In genomic region chr1:202058001-202058908, GRCh38 we compare ENCODE assay signal across 1 cellular context.
TF ChIP-seq lines count a peak whose summit lies in the region.

No MANE protein-coding gene starts in this region.

TF ChIP-seq in K562, 482 proteins besides CTCF, POLR2A, EP300 and RAD21 (continues in another document):
- no peak for TF ChIP-seq NR3C1 (CRISPR knock-in tag; IDR thresholded peaks at IDR 0.05)
- no peak for TF ChIP-seq ZNF277 (CRISPR knock-in tag; IDR thresholded peaks at IDR 0.05; ENCODE audit: borderline replicate concordance)
- TF ChIP-seq CXXC5 (CRISPR knock-in tag; IDR thresholded peaks at IDR 0.05): no peak
- peak; percentile 88; the same call in 1 of the 2 replicates for TF ChIP-seq SMARCE1 (IDR thresholded peaks at IDR 0.05)
- no peak for TF ChIP-seq CREBBP (IDR thresholded peaks at IDR 0.05; ENCODE audit: low read depth, low read length)
- no peak for TF ChIP-seq ZNF655 (CRISPR knock-in tag; IDR thresholded peaks at IDR 0.05)
- TF ChIP-seq FOXM1 (IDR thresholded peaks at IDR 0.05; ENCODE audit: low read depth): no peak
- no peak for TF ChIP-seq FOXM1 (CRISPR knock-in tag; IDR thresholded peaks at IDR 0.05; ENCODE audit: low read depth)
- no peak for TF ChIP-seq ID3 (CRISPR knock-in tag; IDR thresholded peaks at IDR 0.05)
- 0 out of 2 replicates have a peak, but pooled peaks have one; percentile 23 for TF ChIP-seq ID3 (tag; IDR thresholded peaks at IDR 0.05)
- TF ChIP-seq ZBTB1 (CRISPR knock-in tag; IDR thresholded peaks at IDR 0.05; ENCODE audit: borderline replicate concordance, low read depth): no peak
- no peak for TF ChIP-seq KLF6 (CRISPR knock-in tag; IDR thresholded peaks at IDR 0.05; ENCODE audit: borderline replicate concordance)
- no peak for TF ChIP-seq SUPT5H (IDR thresholded peaks at IDR 0.05)
- TF ChIP-seq ZNF12 (CRISPR knock-in tag; IDR thresholded peaks at IDR 0.05): no peak
- peak; percentile 15 for TF ChIP-seq CCNT2 (IDR thresholded peaks at IDR 0.05; ENCODE audit: borderline replicate concordance, extremely low read depth, insufficient read length, low read depth, low read length)
- no peak for TF ChIP-seq KDM5B (IDR thresholded peaks at IDR 0.05; ENCODE audit: insufficient replicate concordance, low read depth, low read length)
- no peak for TF ChIP-seq MED1 (CRISPR knock-in tag; IDR thresholded peaks at IDR 0.05; ENCODE audit: borderline replicate concordance)
- TF ChIP-seq RBM39 (optimal IDR thresholded peaks at IDR 0.05; ENCODE audit: low read depth, low read length): no peak
- TF ChIP-seq ZNF740 (CRISPR knock-in tag; IDR thresholded peaks at IDR 0.05): 0 out of 2 replicates have a peak, but pooled peaks have one; percentile 12
- TF ChIP-seq ZNF740 (tag; IDR thresholded peaks at IDR 0.05): no peak
- TF ChIP-seq ZNF707 (CRISPR knock-in tag; conservative IDR thresholded peaks at IDR 0.05): no peak
- TF ChIP-seq ZNF431 (CRISPR knock-in tag; IDR thresholded peaks at IDR 0.05): 0 out of 2 replicates have a peak, but pooled peaks have one; percentile 33
- TF ChIP-seq ADNP (tag; IDR thresholded peaks at IDR 0.05): no peak
- TF ChIP-seq CBFA2T2 (conservative IDR thresholded peaks at IDR 0.05): no peak
- no peak for TF ChIP-seq ZNF589 (CRISPR knock-in tag; IDR thresholded peaks at IDR 0.05; ENCODE audit: low read depth)
- TF ChIP-seq RBM14 (IDR thresholded peaks at IDR 0.05; ENCODE audit: borderline replicate concordance, insufficient read depth, low read depth, low read length): no peak
- TF ChIP-seq KLF1 (tag; IDR thresholded peaks at IDR 0.05): no peak
- TF ChIP-seq MAFK (IDR thresholded peaks at IDR 0.05; ENCODE audit: low read length): 0 out of 2 replicates have a peak, but pooled peaks have one; percentile 3
- no peak for TF ChIP-seq RFX7 (CRISPR knock-in tag; IDR thresholded peaks at IDR 0.05)
- no peak for TF ChIP-seq FOXK2 (conservative IDR thresholded peaks at IDR 0.05 in 1 of 2, IDR thresholded peaks at IDR 0.05 in 1 of 2; ENCODE audit: low read depth in 2 of 2)
- TF ChIP-seq KAT7 (CRISPR knock-in tag; IDR thresholded peaks at IDR 0.05; ENCODE audit: borderline replicate concordance): peak; percentile 69; the same call in 1 of the 2 replicates
- TF ChIP-seq HOXB6 (CRISPR knock-in tag; IDR thresholded peaks at IDR 0.05; ENCODE audit: borderline replicate concordance): no peak
- no peak for TF ChIP-seq ZBTB33 (CRISPR knock-in tag; IDR thresholded peaks at IDR 0.05)
- TF ChIP-seq CBFB (CRISPR knock-in tag; IDR thresholded peaks at IDR 0.05): no peak
- TF ChIP-seq MYBL2 (IDR thresholded peaks at IDR 0.05; ENCODE audit: low read depth): no peak
- TF ChIP-seq MYBL2 (CRISPR knock-in tag; IDR thresholded peaks at IDR 0.05; ENCODE audit: borderline replicate concordance): no peak
- TF ChIP-seq ZNF764 (CRISPR knock-in tag; IDR thresholded peaks at IDR 0.05; ENCODE audit: low read depth): no peak
- no peak for TF ChIP-seq ZNF561 (CRISPR knock-in tag; conservative IDR thresholded peaks at IDR 0.05)
- TF ChIP-seq KDM4B (IDR thresholded peaks at IDR 0.05; ENCODE audit: borderline replicate concordance in 2 of 2, low read depth in 1 of 2): no peak
- no peak for TF ChIP-seq TGIF2 (CRISPR knock-in tag; IDR thresholded peaks at IDR 0.05)
- no peak for TF ChIP-seq PHB2 (IDR thresholded peaks at IDR 0.05; ENCODE audit: low read depth)
- no peak for TF ChIP-seq PML (IDR thresholded peaks at IDR 0.05; ENCODE audit: low read length)
- peak; percentile 13 for TF ChIP-seq FOS (IDR thresholded peaks at IDR 0.05; ENCODE audit: extremely low read depth, insufficient read length)
- peak; percentile 88 for TF ChIP-seq ATF3 (IDR thresholded peaks at IDR 0.05)
- TF ChIP-seq ATF3 (CRISPR knock-in tag; conservative IDR thresholded peaks at IDR 0.05): no peak
- peak; percentile 38; the same call in 1 of the 2 replicates for TF ChIP-seq BHLHE40 (IDR thresholded peaks at IDR 0.05; ENCODE audit: low read length)
- no peak for TF ChIP-seq PRMT5 (CRISPR knock-in tag; IDR thresholded peaks at IDR 0.05)
- 0 out of 2 replicates have a peak, but pooled peaks have one; percentile 10 for TF ChIP-seq ZNF263 (CRISPR knock-in tag; IDR thresholded peaks at IDR 0.05; ENCODE audit: borderline replicate concordance)
- TF ChIP-seq ZNF668 (CRISPR knock-in tag; IDR thresholded peaks at IDR 0.05): no peak
- TF ChIP-seq MTF1 (CRISPR knock-in tag; IDR thresholded peaks at IDR 0.05; ENCODE audit: borderline replicate concordance): no peak
- TF ChIP-seq TBP (optimal IDR thresholded peaks at IDR 0.05; ENCODE audit: low read depth, low read length): no peak
- TF ChIP-seq ELF2 (CRISPR knock-in tag; IDR thresholded peaks at IDR 0.05): no peak
- TF ChIP-seq POLR3A (IDR thresholded peaks at IDR 0.05; ENCODE audit: borderline replicate concordance, extremely low read depth, insufficient read depth, insufficient read length): no peak
- TF ChIP-seq ARHGAP35 (IDR thresholded peaks at IDR 0.05; ENCODE audit: partially characterized antibody): no peak
- no peak for TF ChIP-seq ATF6 (CRISPR knock-in tag; IDR thresholded peaks at IDR 0.05)
- TF ChIP-seq CTBP1 (IDR thresholded peaks at IDR 0.05; ENCODE audit: borderline replicate concordance): peak; percentile 64; the same call in 1 of the 2 replicates
- no peak for TF ChIP-seq KLF13 (tag; IDR thresholded peaks at IDR 0.05; ENCODE audit: borderline replicate concordance, low read depth)
- no peak for TF ChIP-seq ZBTB17 (CRISPR knock-in tag; IDR thresholded peaks at IDR 0.05)
- TF ChIP-seq ZNF766 (CRISPR knock-in tag; conservative IDR thresholded peaks at IDR 0.05): no peak
- TF ChIP-seq SOX6 (IDR thresholded peaks at IDR 0.05): peak; percentile 57; the same call in 1 of the 2 replicates
- TF ChIP-seq SRSF7 (optimal IDR thresholded peaks at IDR 0.05; ENCODE audit: low read depth, low read length): no peak
- no peak for TF ChIP-seq NR2C1 (IDR thresholded peaks at IDR 0.05)
- TF ChIP-seq NR2C1 (tag; IDR thresholded peaks at IDR 0.05): no peak
- peak; percentile 77 for TF ChIP-seq JUN (IDR thresholded peaks at IDR 0.05; ENCODE audit: borderline replicate concordance, low read depth, low read length)
- TF ChIP-seq JUN (CRISPR knock-in tag; IDR thresholded peaks at IDR 0.05; ENCODE audit: borderline replicate concordance): no peak
- no peak for TF ChIP-seq MYNN (IDR thresholded peaks at IDR 0.05)
- TF ChIP-seq MYNN (CRISPR knock-in tag; IDR thresholded peaks at IDR 0.05): no peak
- TF ChIP-seq THAP7 (CRISPR knock-in tag; IDR thresholded peaks at IDR 0.05): no peak
- TF ChIP-seq CBFA2T3 (IDR thresholded peaks at IDR 0.05): no peak
- TF ChIP-seq TOE1 (IDR thresholded peaks at IDR 0.05; ENCODE audit: borderline replicate concordance): no peak
- TF ChIP-seq TOE1 (CRISPR knock-in tag; IDR thresholded peaks at IDR 0.05; ENCODE audit: borderline replicate concordance, low read depth): peak; percentile 76; the same call in 1 of the 2 replicates
- TF ChIP-seq ARID1B (IDR thresholded peaks at IDR 0.05): peak; percentile 75
- peak; percentile 92 for TF ChIP-seq FOSL1 (tag; conservative IDR thresholded peaks at IDR 0.05)
- TF ChIP-seq POLR3G (IDR thresholded peaks at IDR 0.05; ENCODE audit: extremely low read depth, insufficient read length, insufficient replicate concordance): no peak
- peak; percentile 49; the same call in 1 of the 2 replicates for TF ChIP-seq DPF2 (IDR thresholded peaks at IDR 0.05)
- no peak for TF ChIP-seq SIRT6 (IDR thresholded peaks at IDR 0.05; ENCODE audit: low read depth, low read length)
- peak; percentile 73; the same call in 1 of the 2 replicates for TF ChIP-seq SMARCA4 (IDR thresholded peaks at IDR 0.05)
